Comparison of ENCODE assay signal across 30 cellular contexts in the genomic region with DNA sequence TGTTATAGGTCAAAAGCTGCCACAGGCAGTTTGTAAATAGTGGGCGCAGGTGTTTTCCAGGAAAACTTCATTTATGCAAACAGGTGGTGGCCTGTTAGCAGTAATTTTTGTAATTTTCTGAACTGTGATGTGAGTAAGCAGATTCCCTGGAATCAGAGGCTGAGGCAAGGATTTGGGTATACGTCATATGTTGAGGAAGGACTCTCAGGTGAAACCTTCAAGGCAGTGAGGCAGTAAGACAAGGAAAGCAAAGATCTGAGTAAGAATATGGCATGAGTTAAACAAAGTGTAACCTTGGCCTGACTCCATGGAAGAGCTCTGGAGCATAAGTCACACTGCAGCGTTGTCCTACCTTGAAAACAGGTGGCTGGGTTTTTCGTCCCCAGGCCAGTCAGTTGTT.
"Had no signal": no experiment of that assay in that cellular context is flagged by ENCODE, and none has a peak within 500 bp of the region (broad histone marks: within the 10 kb centered on the region; RNA-seq: fewer than 3 reads in every experiment).

No MANE protein-coding gene starts in this region.

- FAIRE-seq: colon had no signal

- H3K27ac ChIP-seq: adrenal gland, body of pancreas, esophagus muscularis mucosa, foreskin keratinocyte, gastrocnemius medialis, heart left ventricle had no signal

- ATAC-seq: activated CD4-positive, alpha-beta T cell treated with anti-CD3 and anti-CD28 coated beads for 36 hours; activated CD8-positive, alpha-beta memory T cell treated with anti-CD3 and anti-CD28 coated beads, Interleukin-2, amount 10 ng/mL, durations not matched to agents 7 days and 5 days; activated CD8-positive, alpha-beta T cell treated with anti-CD3 and anti-CD28 coated beads, Interleukin-2, amount 10 ng/mL, durations not matched to agents 7 days and 5 days; activated naive CD8-positive, alpha-beta T cell treated with anti-CD3 and anti-CD28 coated beads, Interleukin-2, amount 50 U/mL, for 24 hours; body of pancreas; effector memory CD8-positive, alpha-beta T cell; foreskin keratinocyte; gastrocnemius medialis; heart left ventricle had no signal

- DNase-seq: activated CD4-positive, alpha-beta memory T cell treated with anti-CD3 and anti-CD28 coated beads for 36 hours; activated CD4-positive, alpha-beta T cell treated with anti-CD3 and anti-CD28 coated beads for 36 hours; activated CD4-positive, alpha-beta T cell treated with anti-CD3 and anti-CD28 coated beads, Interleukin-2, amount 10 ng/mL, durations not matched to agents 24 days and 14 days; activated CD4-positive, CD25-positive, alpha-beta regulatory T cell; activated CD4-positive, CD25-positive, alpha-beta regulatory T cell treated with anti-CD3 and anti-CD28 coated beads, Interleukin-2, amount 50 U/mL, for 72 hours; activated CD8-positive, alpha-beta memory T cell treated with anti-CD3 and anti-CD28 coated beads, Interleukin-2, amount 10 ng/mL, durations not matched to agents 7 days and 5 days; activated CD8-positive, alpha-beta memory T cell treated with anti-CD3 and anti-CD28 coated beads, Interleukin-2, amount 50 U/mL, for 4 hours; activated CD8-positive, alpha-beta T cell treated with anti-CD3 and anti-CD28 coated beads, Interleukin-2, amount 10 ng/mL, durations not matched to agents 7 days and 5 days; activated effector memory CD4-positive, alpha-beta T cell treated with anti-CD3 and anti-CD28 coated beads, Interleukin-2, amount 50 U/mL, for 16 hours; activated naive CD4-positive, alpha-beta T cell treated with anti-CD3 and anti-CD28 coated beads for 36 hours; activated naive CD8-positive, alpha-beta T cell treated with anti-CD3 and anti-CD28 coated beads for 36 hours; activated naive CD8-positive, alpha-beta T cell treated with anti-CD3 and anti-CD28 coated beads, Interleukin-2, amount 50 U/mL, for 24 hours; activated T-cell treated with anti-CD3 and anti-CD28 coated beads, Interleukin-2, amount 50 U/mL, for 1 hour; activated T-cell treated with anti-CD3 and anti-CD28 coated beads, Interleukin-2, amount 50 U/mL, for 48 hours; adrenal gland; amygdala; aorta; body of pancreas; caudate nucleus; cortex of kidney; dermis blood vessel endothelial cell; effector CD4-positive, alpha-beta T cell; effector memory CD8-positive, alpha-beta T cell; erythroblast; gastrocnemius medialis; glutamatergic neuron; heart left ventricle had no signal

- H3K4me1 ChIP-seq: adrenal gland, body of pancreas, esophagus muscularis mucosa, foreskin keratinocyte, gastrocnemius medialis, heart left ventricle had no signal

- H3K27me3 ChIP-seq: adrenal gland, body of pancreas, esophagus muscularis mucosa, foreskin keratinocyte, gastrocnemius medialis, heart left ventricle had no signal

- H3K36me3 ChIP-seq: adrenal gland, esophagus muscularis mucosa, gastrocnemius medialis, heart left ventricle had no signal

- H3K4me3 ChIP-seq: adrenal gland, body of pancreas, esophagus muscularis mucosa, gastrocnemius medialis, heart left ventricle had no signal

- H3K9me3 ChIP-seq: adrenal gland, body of pancreas, esophagus muscularis mucosa, gastrocnemius medialis, heart left ventricle had no signal
